In the genomic region with DNA sequence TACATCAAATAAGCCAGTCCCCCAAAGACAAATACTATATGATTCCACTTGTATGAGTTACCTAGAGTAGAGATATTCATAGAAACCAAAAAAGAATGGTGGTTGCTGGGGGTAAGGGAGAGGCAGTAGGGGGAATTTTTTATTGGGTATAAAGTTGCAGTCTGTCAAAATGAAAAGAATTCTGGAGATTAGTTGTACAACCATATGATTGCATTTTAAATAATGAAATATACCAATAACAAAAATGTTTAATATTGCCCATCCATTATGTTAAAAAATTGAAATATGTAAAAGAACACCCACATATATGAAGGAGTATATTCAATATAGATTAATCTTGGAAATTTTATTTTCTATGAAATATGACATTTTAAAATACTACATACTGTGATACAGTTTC, we compare ENCODE assay signal across 40 cellular contexts.
"Had no signal": no experiment of that assay in that cellular context is flagged by ENCODE, and none has a peak within 500 bp of the region (broad histone marks: within the 10 kb centered on the region; RNA-seq: fewer than 3 reads in every experiment).

No MANE protein-coding gene starts in this region.

- H3K9me3 Mint-ChIP-seq: activated naive CD4-positive, alpha-beta T cell treated with anti-CD3 and anti-CD28 coated beads, Interleukin-2, amount 50 U/mL, for 24 hours; central memory CD8-positive, alpha-beta T cell had no signal

- H3K4me3 ChIP-seq: adrenal gland, ascending aorta, body of pancreas, breast epithelium, cardiac muscle cell had no signal

- H3K4me1 Mint-ChIP-seq: activated naive CD4-positive, alpha-beta T cell treated with anti-CD3 and anti-CD28 coated beads, Interleukin-2, amount 10 ng/mL, durations not matched to agents 7 days and 5 days; activated naive CD4-positive, alpha-beta T cell treated with anti-CD3 and anti-CD28 coated beads, Interleukin-2, amount 50 U/mL, for 24 hours; activated naive CD8-positive, alpha-beta T cell treated with anti-CD3 and anti-CD28 coated beads for 36 hours; activated naive CD8-positive, alpha-beta T cell treated with anti-CD3 and anti-CD28 coated beads, Interleukin-2, amount 10 ng/mL, durations not matched to agents 7 days and 5 days; activated naive CD8-positive, alpha-beta T cell treated with anti-CD3 and anti-CD28 coated beads, Interleukin-2, amount 50 U/mL, for 24 hours; activated T-helper 17 cell treated with anti-CD3 and anti-CD28 coated beads, Interleukin-2, amount 50 U/mL, for 72 hours; brain; central memory CD8-positive, alpha-beta T cell had no signal

- H3K36me3 Mint-ChIP-seq: activated naive CD4-positive, alpha-beta T cell treated with anti-CD3 and anti-CD28 coated beads, Interleukin-2, amount 10 ng/mL, durations not matched to agents 7 days and 5 days; activated naive CD4-positive, alpha-beta T cell treated with anti-CD3 and anti-CD28 coated beads, Interleukin-2, amount 50 U/mL, for 24 hours; activated naive CD8-positive, alpha-beta T cell; activated naive CD8-positive, alpha-beta T cell treated with anti-CD3 and anti-CD28 coated beads for 36 hours; activated naive CD8-positive, alpha-beta T cell treated with anti-CD3 and anti-CD28 coated beads, Interleukin-2, amount 10 ng/mL, durations not matched to agents 7 days and 5 days; brain had no signal

- H3K4me3 Mint-ChIP-seq: activated naive CD4-positive, alpha-beta T cell treated with anti-CD3 and anti-CD28 coated beads for 36 hours; activated naive CD4-positive, alpha-beta T cell treated with anti-CD3 and anti-CD28 coated beads, Interleukin-2, amount 10 ng/mL, durations not matched to agents 7 days and 5 days; activated naive CD4-positive, alpha-beta T cell treated with anti-CD3 and anti-CD28 coated beads, Interleukin-2, amount 50 U/mL, for 24 hours; activated naive CD8-positive, alpha-beta T cell; activated naive CD8-positive, alpha-beta T cell treated with anti-CD3 and anti-CD28 coated beads for 36 hours; activated naive CD8-positive, alpha-beta T cell treated with anti-CD3 and anti-CD28 coated beads, Interleukin-2, amount 10 ng/mL, durations not matched to agents 7 days and 5 days; activated naive CD8-positive, alpha-beta T cell treated with anti-CD3 and anti-CD28 coated beads, Interleukin-2, amount 50 U/mL, for 24 hours; activated T-cell treated with anti-CD3 and anti-CD28 coated beads, Interleukin-2, amount 50 U/mL, for 24 hours; activated T-cell treated with anti-CD3 and anti-CD28 coated beads, Interleukin-2, amount 50 U/mL, for 4 hours; activated T-cell treated with anti-CD3 and anti-CD28 coated beads, Interleukin-2, amount 50 U/mL, for 72 hours; activated T-helper 1 cell treated with anti-CD3 and anti-CD28 coated beads, Interleukin-12 subunit alpha, Interleukin-12 subunit beta, Interleukin-2, Interleukin-4 antibody, amounts not matched to agents 30 ng/mL and 10 ng/mL and 1 ng/mL, durations not matched to agents 14 hours and 24 hours and 36 hours; activated T-helper 17 cell treated with anti-CD3 and anti-CD28 coated beads, Interleukin-2, amount 50 U/mL, for 72 hours; brain; central memory CD8-positive, alpha-beta T cell had no signal

- H3K27ac Mint-ChIP-seq: activated naive CD4-positive, alpha-beta T cell treated with anti-CD3 and anti-CD28 coated beads for 36 hours; activated naive CD4-positive, alpha-beta T cell treated with anti-CD3 and anti-CD28 coated beads, Interleukin-2, amount 10 ng/mL, durations not matched to agents 7 days and 5 days; activated naive CD4-positive, alpha-beta T cell treated with anti-CD3 and anti-CD28 coated beads, Interleukin-2, amount 50 U/mL, for 24 hours; activated naive CD4-positive, alpha-beta T cell treated with anti-CD3 and anti-CD28 coated beads, Interleukin-2, amount 50 U/mL, for 72 hours; activated naive CD8-positive, alpha-beta T cell; activated naive CD8-positive, alpha-beta T cell treated with anti-CD3 and anti-CD28 coated beads for 36 hours; activated naive CD8-positive, alpha-beta T cell treated with anti-CD3 and anti-CD28 coated beads, Interleukin-2, amount 10 ng/mL, durations not matched to agents 7 days and 5 days; activated naive CD8-positive, alpha-beta T cell treated with anti-CD3 and anti-CD28 coated beads, Interleukin-2, amount 50 U/mL, for 24 hours; activated T-cell treated with anti-CD3 and anti-CD28 coated beads, Interleukin-2, amount 50 U/mL, for 24 hours; activated T-cell treated with anti-CD3 and anti-CD28 coated beads, Interleukin-2, amount 50 U/mL, for 72 hours; activated T-helper 1 cell treated with anti-CD3 and anti-CD28 coated beads, Interleukin-12 subunit alpha, Interleukin-12 subunit beta, Interleukin-2, Interleukin-4 antibody, amounts not matched to agents 30 ng/mL and 10 ng/mL and 1 ng/mL, durations not matched to agents 14 hours and 24 hours and 36 hours; activated T-helper 17 cell treated with anti-CD3 and anti-CD28 coated beads, Interleukin-2, amount 50 U/mL, for 72 hours; activated T-helper 2 cell treated with anti-CD3 and anti-CD28 coated beads, Interferon-gamma antibody, Interleukin-2, Interleukin-4, amounts not matched to agents 10 μg/mL and 5 μg/mL and 100 μg/mL, durations not matched to agents 14 hours and 24 hours and 36 hours; brain had no signal

- H3K27me3 Mint-ChIP-seq: activated naive CD4-positive, alpha-beta T cell treated with anti-CD3 and anti-CD28 coated beads, Interleukin-2, amount 10 ng/mL, durations not matched to agents 7 days and 5 days; activated naive CD4-positive, alpha-beta T cell treated with anti-CD3 and anti-CD28 coated beads, Interleukin-2, amount 50 U/mL, for 24 hours; activated naive CD8-positive, alpha-beta T cell; activated naive CD8-positive, alpha-beta T cell treated with anti-CD3 and anti-CD28 coated beads for 36 hours; activated naive CD8-positive, alpha-beta T cell treated with anti-CD3 and anti-CD28 coated beads, Interleukin-2, amount 10 ng/mL, durations not matched to agents 7 days and 5 days; activated naive CD8-positive, alpha-beta T cell treated with anti-CD3 and anti-CD28 coated beads, Interleukin-2, amount 50 U/mL, for 24 hours; activated T-cell treated with anti-CD3 and anti-CD28 coated beads, Interleukin-2, amount 50 U/mL, for 24 hours; activated T-helper 17 cell treated with anti-CD3 and anti-CD28 coated beads, Interleukin-2, amount 50 U/mL, for 72 hours; brain; central memory CD8-positive, alpha-beta T cell had no signal

- H3K9me3 ChIP-seq: adrenal gland, ascending aorta, body of pancreas, breast epithelium had no signal

- H3K27me3 ChIP-seq: adrenal gland, ascending aorta, body of pancreas, brain microvascular endothelial cell, breast epithelium, cardiac muscle cell had no signal

- DNase-seq: activated effector memory CD4-positive, alpha-beta T cell treated with anti-CD3 and anti-CD28 coated beads, Interleukin-2, amount 50 U/mL, for 16 hours; activated effector memory CD4-positive, alpha-beta T cell treated with Interleukin-2 at 50 U/mL for 16 hours; activated gamma-delta T cell; activated gamma-delta T cell treated with Interleukin-2 at 50 U/mL for 16 hours; activated naive CD4-positive, alpha-beta T cell; activated naive CD4-positive, alpha-beta T cell treated with anti-CD3 and anti-CD28 coated beads for 36 hours; activated naive CD4-positive, alpha-beta T cell treated with anti-CD3 and anti-CD28 coated beads, Interleukin-2, amount 10 ng/mL, durations not matched to agents 7 days and 5 days; activated naive CD4-positive, alpha-beta T cell treated with anti-CD3 and anti-CD28 coated beads, Interleukin-2, amount 50 U/mL, for 16 hours; activated naive CD4-positive, alpha-beta T cell treated with Interleukin-2 at 50 U/mL for 16 hours; activated naive CD8-positive, alpha-beta T cell treated with anti-CD3 and anti-CD28 coated beads for 36 hours; activated naive CD8-positive, alpha-beta T cell treated with anti-CD3 and anti-CD28 coated beads, Interleukin-2, amount 10 ng/mL, durations not matched to agents 7 days and 5 days; activated naive CD8-positive, alpha-beta T cell treated with anti-CD3 and anti-CD28 coated beads, Interleukin-2, amount 50 U/mL, for 24 hours; activated T-cell treated with anti-CD3 and anti-CD28 coated beads, Interleukin-2, amount 50 U/mL, for 1 hour; activated T-cell treated with anti-CD3 and anti-CD28 coated beads, Interleukin-2, amount 50 U/mL, for 24 hours; activated T-cell treated with anti-CD3 and anti-CD28 coated beads, Interleukin-2, amount 50 U/mL, for 4 hours; activated T-cell treated with anti-CD3 and anti-CD28 coated beads, Interleukin-2, amount 50 U/mL, for 48 hours; activated T-cell treated with anti-CD3 and anti-CD28 coated beads, Interleukin-2, amount 50 U/mL, for 72 hours; adrenal gland; amniotic stem cell; amygdala; anterior cingulate cortex; aorta; body of pancreas; brain microvascular endothelial cell; caudate nucleus; central memory CD4-positive, alpha-beta T cell; cerebellar nuclear complex had no signal

- H3K36me3 ChIP-seq: adrenal gland, ascending aorta, brain microvascular endothelial cell, breast epithelium, cardiac muscle cell had no signal

- H3K4me1 ChIP-seq: adrenal gland, ascending aorta, body of pancreas, breast epithelium had no signal

- H3K27ac ChIP-seq: adrenal gland, ascending aorta, body of pancreas, brain microvascular endothelial cell, breast epithelium, cardiac muscle cell had no signal

- FAIRE-seq: astrocyte, bronchial epithelial cell had no signal

- ATAC-seq: activated naive CD4-positive, alpha-beta T cell treated with anti-CD3 and anti-CD28 coated beads, Interleukin-2, amount 50 U/mL, for 72 hours; activated naive CD8-positive, alpha-beta T cell treated with anti-CD3 and anti-CD28 coated beads, Interleukin-2, amount 50 U/mL, for 24 hours; activated T-cell treated with anti-CD3 and anti-CD28 coated beads, Interleukin-2, amount 50 U/mL, for 4 hours; activated T-cell treated with anti-CD3 and anti-CD28 coated beads, Interleukin-2, amount 50 U/mL, for 72 hours; activated T-helper 17 cell treated with anti-CD3 and anti-CD28 coated beads, Interleukin-2, amount 50 U/mL, for 72 hours; body of pancreas had no signal
